In genomic region chr3:37899711-37900306, GRCh38 we compare ENCODE assay signal across 1 cellular context.
TF ChIP-seq lines count a peak whose summit lies in the region.

No MANE protein-coding gene starts in this region.

TF ChIP-seq in H1, 55 proteins besides CTCF, POLR2A, EP300 and RAD21:
- TF ChIP-seq GTF2F1 (IDR thresholded peaks at IDR 0.05; ENCODE audit: borderline replicate concordance, low read depth, low read length) = no peak
- no peak for TF ChIP-seq SIRT6 (IDR thresholded peaks at IDR 0.05; ENCODE audit: low read length)
- TF ChIP-seq, protein P1, sequence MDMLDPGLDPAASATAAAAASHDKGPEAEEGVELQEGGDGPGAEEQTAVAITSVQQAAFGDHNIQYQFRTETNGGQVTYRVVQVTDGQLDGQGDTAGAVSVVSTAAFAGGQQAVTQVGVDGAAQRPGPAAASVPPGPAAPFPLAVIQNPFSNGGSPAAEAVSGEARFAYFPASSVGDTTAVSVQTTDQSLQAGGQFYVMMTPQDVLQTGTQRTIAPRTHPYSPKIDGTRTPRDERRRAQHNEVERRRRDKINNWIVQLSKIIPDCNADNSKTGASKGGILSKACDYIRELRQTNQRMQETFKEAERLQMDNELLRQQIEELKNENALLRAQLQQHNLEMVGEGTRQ (IDR thresholded peaks at IDR 0.05; ENCODE audit: low read length) = no peak
- no peak for TF ChIP-seq KDM5A (IDR thresholded peaks at IDR 0.05; ENCODE audit: low read length)
- TF ChIP-seq CHD1 (IDR thresholded peaks at IDR 0.05; ENCODE audit: low read depth, low read length) = no peak
- no peak for TF ChIP-seq CTBP2 (IDR thresholded peaks at IDR 0.05; ENCODE audit: borderline replicate concordance, insufficient read depth, insufficient read length, low read length)
- no peak for TF ChIP-seq GABPA (IDR thresholded peaks at IDR 0.05; ENCODE audit: borderline replicate concordance, insufficient read depth, low read length)
- no peak for TF ChIP-seq CHD7 (IDR thresholded peaks at IDR 0.05; ENCODE audit: insufficient replicate concordance, low read length)
- TF ChIP-seq ZNF274 (IDR thresholded peaks at IDR 0.05; ENCODE audit: borderline replicate concordance, extremely low read depth, low read length) = no peak
- TF ChIP-seq TAF7 (optimal IDR thresholded peaks at IDR 0.05; ENCODE audit: borderline replicate concordance, low read depth, low read length) = no peak
- TF ChIP-seq RFX5 (IDR thresholded peaks at IDR 0.05; ENCODE audit: borderline replicate concordance, low read depth, low read length) = no peak
- no peak for TF ChIP-seq BRCA1 (IDR thresholded peaks at IDR 0.05; ENCODE audit: low read depth, low read length)
- TF ChIP-seq NRF1 (IDR thresholded peaks at IDR 0.05; ENCODE audit: low read depth, low read length) = no peak
- TF ChIP-seq, protein P2, sequence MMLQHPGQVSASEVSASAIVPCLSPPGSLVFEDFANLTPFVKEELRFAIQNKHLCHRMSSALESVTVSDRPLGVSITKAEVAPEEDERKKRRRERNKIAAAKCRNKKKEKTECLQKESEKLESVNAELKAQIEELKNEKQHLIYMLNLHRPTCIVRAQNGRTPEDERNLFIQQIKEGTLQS (IDR thresholded peaks at IDR 0.05; ENCODE audit: insufficient read depth, low read depth, low read length) = no peak
- TF ChIP-seq, protein P3, sequence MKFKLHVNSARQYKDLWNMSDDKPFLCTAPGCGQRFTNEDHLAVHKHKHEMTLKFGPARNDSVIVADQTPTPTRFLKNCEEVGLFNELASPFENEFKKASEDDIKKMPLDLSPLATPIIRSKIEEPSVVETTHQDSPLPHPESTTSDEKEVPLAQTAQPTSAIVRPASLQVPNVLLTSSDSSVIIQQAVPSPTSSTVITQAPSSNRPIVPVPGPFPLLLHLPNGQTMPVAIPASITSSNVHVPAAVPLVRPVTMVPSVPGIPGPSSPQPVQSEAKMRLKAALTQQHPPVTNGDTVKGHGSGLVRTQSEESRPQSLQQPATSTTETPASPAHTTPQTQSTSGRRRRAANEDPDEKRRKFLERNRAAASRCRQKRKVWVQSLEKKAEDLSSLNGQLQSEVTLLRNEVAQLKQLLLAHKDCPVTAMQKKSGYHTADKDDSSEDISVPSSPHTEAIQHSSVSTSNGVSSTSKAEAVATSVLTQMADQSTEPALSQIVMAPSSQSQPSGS (IDR thresholded peaks at IDR 0.05; ENCODE audit: low read length) = no peak
- no peak for TF ChIP-seq TAF1 (IDR thresholded peaks at IDR 0.05; ENCODE audit: low read depth, low read length)
- TF ChIP-seq, protein P4, sequence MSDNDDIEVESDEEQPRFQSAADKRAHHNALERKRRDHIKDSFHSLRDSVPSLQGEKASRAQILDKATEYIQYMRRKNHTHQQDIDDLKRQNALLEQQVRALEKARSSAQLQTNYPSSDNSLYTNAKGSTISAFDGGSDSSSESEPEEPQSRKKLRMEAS (IDR thresholded peaks at IDR 0.05) = no peak
- no peak for TF ChIP-seq RBBP5 (IDR thresholded peaks at IDR 0.05; ENCODE audit: borderline replicate concordance, low read depth, low read length)
